ENCODE assay signal across 29 cellular contexts in genomic region chr7:28503396-28503795, GRCh38.
"Had no signal": no experiment of that assay in that cellular context is flagged by ENCODE, and none has a peak within 500 bp of the region (broad histone marks: within the 10 kb centered on the region; RNA-seq: fewer than 3 reads in every experiment).

No MANE protein-coding gene starts in this region.

- H3K27ac Mint-ChIP-seq: activated CD4-positive, alpha-beta T cell treated with anti-CD3 and anti-CD28 coated beads, Interleukin-2, amount 10 ng/mL, durations not matched to agents 24 days and 14 days; activated CD8-positive, alpha-beta memory T cell treated with anti-CD3 and anti-CD28 coated beads, Interleukin-2, amount 10 ng/mL, durations not matched to agents 7 days and 5 days; activated naive CD4-positive, alpha-beta T cell treated with anti-CD3 and anti-CD28 coated beads, Interleukin-2, amount 50 U/mL, for 24 hours; activated T-cell treated with anti-CD3 and anti-CD28 coated beads, Interleukin-2, amount 50 U/mL, for 24 hours; activated T-helper 1 cell treated with anti-CD3 and anti-CD28 coated beads, Interleukin-12 subunit alpha, Interleukin-12 subunit beta, Interleukin-2, Interleukin-4 antibody, amounts not matched to agents 30 ng/mL and 10 ng/mL and 1 ng/mL, durations not matched to agents 14 hours and 24 hours and 36 hours; WTC11 had no signal

- H3K4me3 Mint-ChIP-seq: activated CD4-positive, alpha-beta T cell treated with anti-CD3 and anti-CD28 coated beads, Interleukin-2, amount 10 ng/mL, durations not matched to agents 24 days and 14 days; activated CD8-positive, alpha-beta memory T cell treated with anti-CD3 and anti-CD28 coated beads, Interleukin-2, amount 10 ng/mL, durations not matched to agents 7 days and 5 days; activated naive CD4-positive, alpha-beta T cell treated with anti-CD3 and anti-CD28 coated beads, Interleukin-2, amount 50 U/mL, for 24 hours; activated T-cell treated with anti-CD3 and anti-CD28 coated beads, Interleukin-2, amount 50 U/mL, for 24 hours; activated T-helper 1 cell treated with anti-CD3 and anti-CD28 coated beads, Interleukin-12 subunit alpha, Interleukin-12 subunit beta, Interleukin-2, Interleukin-4 antibody, amounts not matched to agents 30 ng/mL and 10 ng/mL and 1 ng/mL, durations not matched to agents 14 hours and 24 hours and 36 hours; WTC11 had no signal

- H3K4me1 Mint-ChIP-seq: activated CD4-positive, alpha-beta T cell treated with anti-CD3 and anti-CD28 coated beads, Interleukin-2, amount 10 ng/mL, durations not matched to agents 24 days and 14 days; activated CD8-positive, alpha-beta memory T cell treated with anti-CD3 and anti-CD28 coated beads, Interleukin-2, amount 10 ng/mL, durations not matched to agents 7 days and 5 days; activated naive CD4-positive, alpha-beta T cell treated with anti-CD3 and anti-CD28 coated beads, Interleukin-2, amount 50 U/mL, for 24 hours; WTC11 had no signal

- H3K36me3 Mint-ChIP-seq: activated CD8-positive, alpha-beta memory T cell treated with anti-CD3 and anti-CD28 coated beads, Interleukin-2, amount 10 ng/mL, durations not matched to agents 7 days and 5 days; activated naive CD4-positive, alpha-beta T cell treated with anti-CD3 and anti-CD28 coated beads, Interleukin-2, amount 50 U/mL, for 24 hours; WTC11 had no signal

- H3K36me3 ChIP-seq: ascending aorta, cardiac muscle cell, SJCRH30 had no signal

- H3K9me3 ChIP-seq: ascending aorta, body of pancreas, SJCRH30 had no signal

- H3K27ac ChIP-seq: ascending aorta, body of pancreas, cardiac muscle cell, SJCRH30 had no signal

- ATAC-seq: activated CD8-positive, alpha-beta memory T cell treated with anti-CD3 and anti-CD28 coated beads, Interleukin-2, amount 10 ng/mL, durations not matched to agents 7 days and 5 days; body of pancreas; Panc1; Right ventricle myocardium inferior; SK-N-SH treated with all-trans-retinoic acid at 6 μM for 48 hours; WTC11 had no signal

- H3K4me1 ChIP-seq: ascending aorta, body of pancreas, SJCRH30 had no signal

- DNase-seq: activated CD4-positive, alpha-beta T cell treated with anti-CD3 and anti-CD28 coated beads, Interleukin-2, amount 10 ng/mL, durations not matched to agents 24 days and 14 days; activated CD4-positive, alpha-beta T cell treated with anti-CD3 and anti-CD28 coated beads, Interleukin-2, amount 50 U/mL, for 48 hours; activated CD4-positive, CD25-positive, alpha-beta regulatory T cell treated with anti-CD3 and anti-CD28 coated beads, Interleukin-2, amount 50 U/mL, for 72 hours; activated CD8-positive, alpha-beta memory T cell treated with anti-CD3 and anti-CD28 coated beads, Interleukin-2, amount 10 ng/mL, durations not matched to agents 7 days and 5 days; activated effector memory CD4-positive, alpha-beta T cell treated with Interleukin-2 at 50 U/mL for 16 hours; activated naive CD4-positive, alpha-beta T cell; activated T-cell treated with anti-CD3 and anti-CD28 coated beads, Interleukin-2, amount 50 U/mL, for 24 hours; amniotic stem cell; body of pancreas; Karpas-422; NCI-H1048; NCI-H1417; NCI-H1930; NCI-H2171; NCI-H2227 treated with DMSO at 0.1 percent for 48 hours; NCI-H446 treated with DMSO at 0.1 percent for 48 hours; NCI-H526; NCI-H774; RPMI8226; SJCRH30; SW 1271 had no signal

- H3K27me3 ChIP-seq: ascending aorta, body of pancreas, cardiac muscle cell, SJCRH30 had no signal

- H3K4me3 ChIP-seq: ascending aorta, body of pancreas, cardiac muscle cell, SJCRH30 had no signal

- H3K9me3 Mint-ChIP-seq: activated CD4-positive, alpha-beta T cell treated with anti-CD3 and anti-CD28 coated beads, Interleukin-2, amount 10 ng/mL, durations not matched to agents 24 days and 14 days; activated naive CD4-positive, alpha-beta T cell treated with anti-CD3 and anti-CD28 coated beads, Interleukin-2, amount 50 U/mL, for 24 hours; activated T-cell treated with anti-CD3 and anti-CD28 coated beads, Interleukin-2, amount 50 U/mL, for 24 hours; activated T-helper 1 cell treated with anti-CD3 and anti-CD28 coated beads, Interleukin-12 subunit alpha, Interleukin-12 subunit beta, Interleukin-2, Interleukin-4 antibody, amounts not matched to agents 30 ng/mL and 10 ng/mL and 1 ng/mL, durations not matched to agents 14 hours and 24 hours and 36 hours; WTC11 had no signal
